In genomic region chr6:168035098-168035660, GRCh38 we compare ENCODE assay signal across 1 cellular context.
TF ChIP-seq lines count a peak whose summit lies in the region.

No MANE protein-coding gene starts in this region.

TF ChIP-seq in HEK293, 187 proteins besides CTCF, POLR2A, EP300 and RAD21 (continued from another document and continues in another):
- TF ChIP-seq, protein P1, sequence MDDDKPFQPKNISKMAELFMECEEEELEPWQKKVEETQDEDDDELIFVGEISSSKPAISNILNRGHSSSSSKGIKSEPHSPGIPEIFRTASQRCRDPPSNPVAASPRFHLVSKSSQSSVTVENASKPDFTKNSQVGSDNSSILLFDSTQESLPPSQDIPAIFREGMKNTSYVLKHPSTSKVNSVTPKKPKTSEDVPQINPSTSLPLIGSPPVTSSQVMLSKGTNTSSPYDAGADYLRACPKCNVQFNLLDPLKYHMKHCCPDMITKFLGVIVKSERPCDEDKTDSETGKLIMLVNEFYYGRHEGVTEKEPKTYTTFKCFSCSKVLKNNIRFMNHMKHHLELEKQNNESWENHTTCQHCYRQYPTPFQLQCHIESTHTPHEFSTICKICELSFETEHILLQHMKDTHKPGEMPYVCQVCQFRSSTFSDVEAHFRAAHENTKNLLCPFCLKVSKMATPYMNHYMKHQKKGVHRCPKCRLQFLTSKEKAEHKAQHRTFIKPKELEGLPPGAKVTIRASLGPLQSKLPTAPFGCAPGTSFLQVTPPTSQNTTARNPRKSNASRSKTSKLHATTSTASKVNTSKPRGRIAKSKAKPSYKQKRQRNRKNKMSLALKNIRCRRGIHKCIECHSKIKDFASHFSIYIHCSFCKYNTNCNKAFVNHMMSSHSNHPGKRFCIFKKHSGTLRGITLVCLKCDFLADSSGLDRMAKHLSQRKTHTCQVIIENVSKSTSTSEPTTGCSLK (tag by site-specific recombination; IDR thresholded peaks at IDR 0.05), result no peak
- no peak for TF ChIP-seq ZNF654 (tag by site-specific recombination; IDR thresholded peaks at IDR 0.05; ENCODE audit: low read depth)
- no peak for TF ChIP-seq ZNF132 (tag by site-specific recombination; IDR thresholded peaks at IDR 0.05; ENCODE audit: borderline replicate concordance)
- no peak for TF ChIP-seq ZNF433 (tag by site-specific recombination; IDR thresholded peaks at IDR 0.05; ENCODE audit: low read depth)
- TF ChIP-seq, protein P2, sequence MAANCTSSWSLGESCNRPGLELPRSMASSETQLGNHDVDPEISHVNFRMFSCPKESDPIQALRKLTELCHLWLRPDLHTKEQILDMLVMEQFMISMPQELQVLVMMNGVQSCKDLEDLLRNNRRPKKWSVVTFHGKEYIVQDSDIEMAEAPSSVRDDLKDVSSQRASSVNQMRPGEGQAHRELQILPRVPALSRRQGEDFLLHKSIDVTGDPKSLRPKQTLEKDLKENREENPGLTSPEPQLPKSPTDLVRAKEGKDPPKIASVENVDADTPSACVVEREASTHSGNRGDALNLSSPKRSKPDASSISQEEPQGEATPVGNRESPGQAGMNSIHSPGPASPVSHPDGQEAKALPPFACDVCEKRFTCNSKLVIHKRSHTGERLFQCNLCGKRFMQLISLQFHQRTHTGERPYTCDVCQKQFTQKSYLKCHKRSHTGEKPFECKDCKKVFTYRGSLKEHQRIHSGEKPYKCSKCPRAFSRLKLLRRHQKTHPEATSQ (tag by site-specific recombination; IDR thresholded peaks at IDR 0.05), result no peak
- no peak for TF ChIP-seq ZBTB1 (tag by site-specific recombination; IDR thresholded peaks at IDR 0.05)
- TF ChIP-seq ZNF174 (tag by site-specific recombination; IDR thresholded peaks at IDR 0.05), result no peak
- TF ChIP-seq SCRT2 (tag by site-specific recombination; IDR thresholded peaks at IDR 0.05), result no peak
- TF ChIP-seq ZBTB48 (tag by site-specific recombination; IDR thresholded peaks at IDR 0.05), result no peak; the same call in 1 of the 2 replicates
- TF ChIP-seq, protein P3, sequence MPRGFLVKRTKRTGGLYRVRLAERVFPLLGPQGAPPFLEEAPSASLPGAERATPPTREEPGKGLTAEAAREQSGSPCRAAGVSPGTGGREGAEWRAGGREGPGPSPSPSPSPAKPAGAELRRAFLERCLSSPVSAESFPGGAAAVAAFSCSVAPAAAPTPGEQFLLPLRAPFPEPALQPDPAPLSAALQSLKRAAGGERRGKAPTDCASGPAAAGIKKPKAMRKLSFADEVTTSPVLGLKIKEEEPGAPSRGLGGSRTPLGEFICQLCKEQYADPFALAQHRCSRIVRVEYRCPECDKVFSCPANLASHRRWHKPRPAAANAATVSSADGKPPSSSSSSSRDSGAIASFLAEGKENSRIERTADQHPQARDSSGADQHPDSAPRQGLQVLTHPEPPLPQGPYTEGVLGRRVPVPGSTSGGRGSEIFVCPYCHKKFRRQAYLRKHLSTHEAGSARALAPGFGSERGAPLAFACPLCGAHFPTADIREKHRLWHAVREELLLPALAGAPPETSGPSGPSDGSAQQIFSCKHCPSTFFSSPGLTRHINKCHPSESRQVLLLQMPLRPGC (tag by site-specific recombination; IDR thresholded peaks at IDR 0.05), result peak; percentile 90
- no peak for TF ChIP-seq ZNF571 (tag by site-specific recombination; IDR thresholded peaks at IDR 0.05)
- TF ChIP-seq, protein P4, sequence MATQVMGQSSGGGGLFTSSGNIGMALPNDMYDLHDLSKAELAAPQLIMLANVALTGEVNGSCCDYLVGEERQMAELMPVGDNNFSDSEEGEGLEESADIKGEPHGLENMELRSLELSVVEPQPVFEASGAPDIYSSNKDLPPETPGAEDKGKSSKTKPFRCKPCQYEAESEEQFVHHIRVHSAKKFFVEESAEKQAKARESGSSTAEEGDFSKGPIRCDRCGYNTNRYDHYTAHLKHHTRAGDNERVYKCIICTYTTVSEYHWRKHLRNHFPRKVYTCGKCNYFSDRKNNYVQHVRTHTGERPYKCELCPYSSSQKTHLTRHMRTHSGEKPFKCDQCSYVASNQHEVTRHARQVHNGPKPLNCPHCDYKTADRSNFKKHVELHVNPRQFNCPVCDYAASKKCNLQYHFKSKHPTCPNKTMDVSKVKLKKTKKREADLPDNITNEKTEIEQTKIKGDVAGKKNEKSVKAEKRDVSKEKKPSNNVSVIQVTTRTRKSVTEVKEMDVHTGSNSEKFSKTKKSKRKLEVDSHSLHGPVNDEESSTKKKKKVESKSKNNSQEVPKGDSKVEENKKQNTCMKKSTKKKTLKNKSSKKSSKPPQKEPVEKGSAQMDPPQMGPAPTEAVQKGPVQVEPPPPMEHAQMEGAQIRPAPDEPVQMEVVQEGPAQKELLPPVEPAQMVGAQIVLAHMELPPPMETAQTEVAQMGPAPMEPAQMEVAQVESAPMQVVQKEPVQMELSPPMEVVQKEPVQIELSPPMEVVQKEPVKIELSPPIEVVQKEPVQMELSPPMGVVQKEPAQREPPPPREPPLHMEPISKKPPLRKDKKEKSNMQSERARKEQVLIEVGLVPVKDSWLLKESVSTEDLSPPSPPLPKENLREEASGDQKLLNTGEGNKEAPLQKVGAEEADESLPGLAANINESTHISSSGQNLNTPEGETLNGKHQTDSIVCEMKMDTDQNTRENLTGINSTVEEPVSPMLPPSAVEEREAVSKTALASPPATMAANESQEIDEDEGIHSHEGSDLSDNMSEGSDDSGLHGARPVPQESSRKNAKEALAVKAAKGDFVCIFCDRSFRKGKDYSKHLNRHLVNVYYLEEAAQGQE (tag by site-specific recombination; IDR thresholded peaks at IDR 0.05), result no peak
- TF ChIP-seq, protein P5, sequence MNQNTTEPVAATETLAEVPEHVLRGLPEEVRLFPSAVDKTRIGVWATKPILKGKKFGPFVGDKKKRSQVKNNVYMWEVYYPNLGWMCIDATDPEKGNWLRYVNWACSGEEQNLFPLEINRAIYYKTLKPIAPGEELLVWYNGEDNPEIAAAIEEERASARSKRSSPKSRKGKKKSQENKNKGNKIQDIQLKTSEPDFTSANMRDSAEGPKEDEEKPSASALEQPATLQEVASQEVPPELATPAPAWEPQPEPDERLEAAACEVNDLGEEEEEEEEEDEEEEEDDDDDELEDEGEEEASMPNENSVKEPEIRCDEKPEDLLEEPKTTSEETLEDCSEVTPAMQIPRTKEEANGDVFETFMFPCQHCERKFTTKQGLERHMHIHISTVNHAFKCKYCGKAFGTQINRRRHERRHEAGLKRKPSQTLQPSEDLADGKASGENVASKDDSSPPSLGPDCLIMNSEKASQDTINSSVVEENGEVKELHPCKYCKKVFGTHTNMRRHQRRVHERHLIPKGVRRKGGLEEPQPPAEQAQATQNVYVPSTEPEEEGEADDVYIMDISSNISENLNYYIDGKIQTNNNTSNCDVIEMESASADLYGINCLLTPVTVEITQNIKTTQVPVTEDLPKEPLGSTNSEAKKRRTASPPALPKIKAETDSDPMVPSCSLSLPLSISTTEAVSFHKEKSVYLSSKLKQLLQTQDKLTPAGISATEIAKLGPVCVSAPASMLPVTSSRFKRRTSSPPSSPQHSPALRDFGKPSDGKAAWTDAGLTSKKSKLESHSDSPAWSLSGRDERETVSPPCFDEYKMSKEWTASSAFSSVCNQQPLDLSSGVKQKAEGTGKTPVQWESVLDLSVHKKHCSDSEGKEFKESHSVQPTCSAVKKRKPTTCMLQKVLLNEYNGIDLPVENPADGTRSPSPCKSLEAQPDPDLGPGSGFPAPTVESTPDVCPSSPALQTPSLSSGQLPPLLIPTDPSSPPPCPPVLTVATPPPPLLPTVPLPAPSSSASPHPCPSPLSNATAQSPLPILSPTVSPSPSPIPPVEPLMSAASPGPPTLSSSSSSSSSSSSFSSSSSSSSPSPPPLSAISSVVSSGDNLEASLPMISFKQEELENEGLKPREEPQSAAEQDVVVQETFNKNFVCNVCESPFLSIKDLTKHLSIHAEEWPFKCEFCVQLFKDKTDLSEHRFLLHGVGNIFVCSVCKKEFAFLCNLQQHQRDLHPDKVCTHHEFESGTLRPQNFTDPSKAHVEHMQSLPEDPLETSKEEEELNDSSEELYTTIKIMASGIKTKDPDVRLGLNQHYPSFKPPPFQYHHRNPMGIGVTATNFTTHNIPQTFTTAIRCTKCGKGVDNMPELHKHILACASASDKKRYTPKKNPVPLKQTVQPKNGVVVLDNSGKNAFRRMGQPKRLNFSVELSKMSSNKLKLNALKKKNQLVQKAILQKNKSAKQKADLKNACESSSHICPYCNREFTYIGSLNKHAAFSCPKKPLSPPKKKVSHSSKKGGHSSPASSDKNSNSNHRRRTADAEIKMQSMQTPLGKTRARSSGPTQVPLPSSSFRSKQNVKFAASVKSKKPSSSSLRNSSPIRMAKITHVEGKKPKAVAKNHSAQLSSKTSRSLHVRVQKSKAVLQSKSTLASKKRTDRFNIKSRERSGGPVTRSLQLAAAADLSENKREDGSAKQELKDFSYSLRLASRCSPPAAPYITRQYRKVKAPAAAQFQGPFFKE (tag by site-specific recombination; IDR thresholded peaks at IDR 0.05; ENCODE audit: borderline replicate concordance), result no peak
- TF ChIP-seq PRDM1 (tag by site-specific recombination; IDR thresholded peaks at IDR 0.05), result peak; percentile 38; the same call in 1 of the 2 replicates
- TF ChIP-seq ZBTB26 (tag by site-specific recombination; optimal IDR thresholded peaks at IDR 0.05), result peak; percentile 63
- no peak for TF ChIP-seq ZSCAN16 (tag by site-specific recombination; IDR thresholded peaks at IDR 0.05)
- no peak for TF ChIP-seq ZNF621 (tag by site-specific recombination; IDR thresholded peaks at IDR 0.05)
- TF ChIP-seq ZNF341 (tag by site-specific recombination; IDR thresholded peaks at IDR 0.05; ENCODE audit: low read depth), result peak; percentile 96; the same call in 1 of the 2 replicates
- TF ChIP-seq ZNF791 (tag by site-specific recombination; IDR thresholded peaks at IDR 0.05), result no peak
- peak; percentile 72; the same call in 1 of the 2 replicates for TF ChIP-seq ZNF777 (tag by site-specific recombination; IDR thresholded peaks at IDR 0.05; ENCODE audit: borderline replicate concordance)
- TF ChIP-seq HOXD13 (CRISPR knock-in tag; IDR thresholded peaks at IDR 0.05; ENCODE audit: borderline replicate concordance), result no peak
- TF ChIP-seq PBX3 (CRISPR knock-in tag; IDR thresholded peaks at IDR 0.05), result peak; percentile 95; the same call in 1 of the 2 replicates
- no peak for TF ChIP-seq ZNF280D (tag by site-specific recombination; IDR thresholded peaks at IDR 0.05)
- peak; percentile 23 for TF ChIP-seq SP7 (tag by site-specific recombination; IDR thresholded peaks at IDR 0.05)
- TF ChIP-seq HIC1 (tag by site-specific recombination; IDR thresholded peaks at IDR 0.05), result no peak
